7 cellular contexts compared by ENCODE assay signal in genomic region chr1:151510614-151510956, GRCh38. TPM values are rescaled to one million over a fixed set of nuclear protein-coding genes. Genes with fewer than 3 reads are reported as not detected.
A peak's percentile ranks its signal among the peaks of the same experiment; 100 is the strongest.
DNase-seq lines count a peak whose midpoint lies in the region; ATAC-seq, FAIRE-seq and TF ChIP-seq lines count a peak whose summit lies in the region.

No MANE protein-coding gene starts in this region.

- CTCF ChIA-PET in activated CD8-positive, alpha-beta T cell treated with anti-CD3 and anti-CD28 coated beads for 36 hours (lab: Charles Lee): interaction anchor here (0.6 to 1.9 kb wide), 6 partner anchors 9 to 125 kb away, joined by 3 to 6 read pairs (median 4); no protein-coding TSS in a partner anchor

- H3K4me3 ChIP-seq in HFF-Myc (replicated peaks; ENCODE audit: low read depth, low read length): peak overlapping the region; percentile 46
- peak overlapping the region; percentile 81 for H3K4me3 ChIP-seq in iPS-18a (ENCODE audit: low read length)

- H3K9ac ChIP-seq in iPS-18a (ENCODE audit: low read length): peak overlapping the region; percentile 70

- intact Hi-C loops in activated CD8-positive, alpha-beta T cell treated with anti-CD3 and anti-CD28 coated beads for 36 hours (cut with micrococcal nuclease): loop anchor here (10.0 kb wide), 1 partner anchor 66 kb away; no protein-coding TSS in a partner anchor

- H3K4me3 Mint-ChIP-seq in activated CD8-positive, alpha-beta T cell treated with anti-CD3 and anti-CD28 coated beads for 36 hours: peak overlapping the region; percentile 80
- H3K4me3 Mint-ChIP-seq in stimulated activated memory B cell treated with anti-CD40 and anti-IgM and Interleukin-4, amounts not matched to agents 10 μg/mL and 1 μg/mL and 100 μg/mL, for 72 hours: peak overlapping the region; percentile 94

- FAIRE-seq in frontal cortex (lab: Jason Lieb, UNC): no peak

- ATAC-seq in activated CD8-positive, alpha-beta T cell treated with anti-CD3 and anti-CD28 coated beads for 36 hours: no peak
- no peak for ATAC-seq in stimulated activated memory B cell treated with anti-CD40 and anti-IgM and Interleukin-4, amounts not matched to agents 10 μg/mL and 1 μg/mL and 100 μg/mL, for 72 hours

- peaks cover 7% of the 10 kb centered on the region for H3K27me3 ChIP-seq in iPS-18a (ENCODE audit: control insufficient read depth, insufficient read depth, low read length)

- no peaks in the 10 kb centered on the region for H3K27me3 Mint-ChIP-seq in activated CD8-positive, alpha-beta T cell treated with anti-CD3 and anti-CD28 coated beads for 36 hours
- no peaks in the 10 kb centered on the region for H3K27me3 Mint-ChIP-seq in stimulated activated memory B cell treated with anti-CD40 and anti-IgM and Interleukin-4, amounts not matched to agents 10 μg/mL and 1 μg/mL and 100 μg/mL, for 72 hours

- H3K9me3 ChIP-seq in iPS-18a (ENCODE audit: control insufficient read depth, low read depth, low read length): no peaks in the 10 kb centered on the region

- no peaks in the 10 kb centered on the region for H3K36me3 Mint-ChIP-seq in activated CD8-positive, alpha-beta T cell treated with anti-CD3 and anti-CD28 coated beads for 36 hours (ENCODE audit: low read depth)
- no peaks in the 10 kb centered on the region for H3K36me3 Mint-ChIP-seq in stimulated activated memory B cell treated with anti-CD40 and anti-IgM and Interleukin-4, amounts not matched to agents 10 μg/mL and 1 μg/mL and 100 μg/mL, for 72 hours

- H3K36me3 ChIP-seq in iPS-18a (ENCODE audit: control insufficient read depth, low read depth, low read length): no peaks in the 10 kb centered on the region

- peaks cover 27% of the 10 kb centered on the region for H3K4me1 Mint-ChIP-seq in activated CD8-positive, alpha-beta T cell treated with anti-CD3 and anti-CD28 coated beads for 36 hours (ENCODE audit: low read depth)
- peaks cover 34% of the 10 kb centered on the region for H3K4me1 Mint-ChIP-seq in stimulated activated memory B cell treated with anti-CD40 and anti-IgM and Interleukin-4, amounts not matched to agents 10 μg/mL and 1 μg/mL and 100 μg/mL, for 72 hours

- DNase-seq in HFF-Myc (ENCODE audit: extremely low read depth, low read depth): no peak
- no peak for DNase-seq in activated CD8-positive, alpha-beta T cell treated with anti-CD3 and anti-CD28 coated beads for 36 hours
- DNase-seq in HuH-7 (ENCODE audit: low spot score): no peak
- DNase-seq in frontal cortex (ENCODE audit: low spot score in 2 of 2): no peak
- no peak for DNase-seq in NCI-H128 (lab: John Stamatoyannopoulos, UW; ENCODE audit: unreplicated experiment)

- no peaks in the 10 kb centered on the region for H3K9me3 Mint-ChIP-seq in activated CD8-positive, alpha-beta T cell treated with anti-CD3 and anti-CD28 coated beads for 36 hours
- no peaks in the 10 kb centered on the region for H3K9me3 Mint-ChIP-seq in stimulated activated memory B cell treated with anti-CD40 and anti-IgM and Interleukin-4, amounts not matched to agents 10 μg/mL and 1 μg/mL and 100 μg/mL, for 72 hours

- POLR2A ChIA-PET in activated CD8-positive, alpha-beta T cell treated with anti-CD3 and anti-CD28 coated beads for 36 hours (lab: Charles Lee): no interaction called here

- TF ChIP-seq CTCF in HFF-Myc (IDR thresholded peaks at IDR 0.05; ENCODE audit: low read depth, low read length, missing control alignments): no peak
- no peak for TF ChIP-seq CTCF in activated CD8-positive, alpha-beta T cell treated with anti-CD3 and anti-CD28 coated beads for 36 hours (IDR thresholded peaks at IDR 0.05)

- peak overlapping the region; percentile 69 for H3K27ac Mint-ChIP-seq in activated CD8-positive, alpha-beta T cell treated with anti-CD3 and anti-CD28 coated beads for 36 hours
- no peak overlapping the region for H3K27ac Mint-ChIP-seq in stimulated activated memory B cell treated with anti-CD40 and anti-IgM and Interleukin-4, amounts not matched to agents 10 μg/mL and 1 μg/mL and 100 μg/mL, for 72 hours

- H3K27ac ChIP-seq in iPS-18a (ENCODE audit: low read length): peak overlapping the region; percentile 70

- H3K4me1 ChIP-seq in iPS-18a (ENCODE audit: control insufficient read depth, low read depth, low read length): peaks cover 32% of the 10 kb centered on the region

RNA-seq across cellular contexts. Expression of gene CGN, which starts 0.6 kb away (rescaled TPM):
- 1 to 10 TPM; 1.7 to 1.9 TPM for total RNA-seq in activated CD8-positive, alpha-beta T cell treated with anti-CD3 and anti-CD28 coated beads for 36 hours
- 2.0 TPM for total RNA-seq in frontal cortex

RNA-seq across cellular contexts. Expression of gene TUFT1, which starts 29.5 kb away (rescaled TPM):
- 1 to 10 TPM; 1.0 to 1.5 TPM for total RNA-seq in activated CD8-positive, alpha-beta T cell treated with anti-CD3 and anti-CD28 coated beads for 36 hours
- total RNA-seq in frontal cortex: 9.8 TPM

RNA-seq across cellular contexts. Expression of gene POGZ, which starts 51.3 kb away (rescaled TPM):
- total RNA-seq in activated CD8-positive, alpha-beta T cell treated with anti-CD3 and anti-CD28 coated beads for 36 hours: 10 to 100 TPM; 69.0 to 70.6 TPM
- total RNA-seq in frontal cortex: 33.4 TPM
